In genomic region chr4:74754218-74754617, GRCh38 we compare ENCODE assay signal across 14 cellular contexts.
DNase-seq lines count a peak whose midpoint lies in the region; ATAC-seq and TF ChIP-seq lines count a peak whose summit lies in the region.
"Had no signal": no experiment of that assay in that cellular context is flagged by ENCODE, and none has a peak within 500 bp of the region (broad histone marks: within the 10 kb centered on the region; RNA-seq: fewer than 3 reads in every experiment).

No MANE protein-coding gene starts in this region.

- DNase-seq in GM12865 (ENCODE audit: low read depth) (peak; percentile 30), CD1c-positive myeloid dendritic cell (ENCODE audit: extremely low spot score) (no peak), SIG-M5 treated with dmso at 0.1 percent for 504 hours (lab: John Stamatoyannopoulos, UW; ENCODE audit: unreplicated experiment) (no peak), posterior cingulate gyrus (no peak), NCI-H2029 (lab: John Stamatoyannopoulos, UW) (no peak)
- DNase-seq: activated CD4-positive, alpha-beta T cell treated with anti-CD3 and anti-CD28 coated beads for 48 hours; activated T-cell treated with anti-CD3 and anti-CD28 coated beads, Interleukin-2, amount 50 U/mL, for 72 hours; erythroblast; heart right ventricle; left colon; upper lobe of left lung had no signal

- ATAC-seq in GM19043 (IDR thresholded peaks at IDR 0.05; ENCODE audit: low read depth, unreplicated experiment) = peak; percentile 83
- ATAC-seq in HG02588 (IDR thresholded peaks at IDR 0.05; ENCODE audit: unreplicated experiment) = peak; percentile 76
- ATAC-seq in HG03378 (IDR thresholded peaks at IDR 0.05; ENCODE audit: unreplicated experiment) = peak; percentile 84
- ATAC-seq: activated T-cell treated with anti-CD3 and anti-CD28 coated beads, Interleukin-2, amount 50 U/mL, for 72 hours; heart right ventricle; left colon had no signal

- intact Hi-C loops in posterior cingulate gyrus (cut with DNase I) = no loop called here

- no peak overlapping the region for H3K4me3 ChIP-seq in GM12865 (ENCODE audit: low read depth, low read length)
- H3K4me3 ChIP-seq: heart right ventricle, upper lobe of left lung had no signal

- TF ChIP-seq CTCF in GM12865 (IDR thresholded peaks at IDR 0.05; ENCODE audit: insufficient read depth, low read depth, low read length, missing control alignments) = no peak
